ENCODE assay signal across 10 cellular contexts in the genomic region with DNA sequence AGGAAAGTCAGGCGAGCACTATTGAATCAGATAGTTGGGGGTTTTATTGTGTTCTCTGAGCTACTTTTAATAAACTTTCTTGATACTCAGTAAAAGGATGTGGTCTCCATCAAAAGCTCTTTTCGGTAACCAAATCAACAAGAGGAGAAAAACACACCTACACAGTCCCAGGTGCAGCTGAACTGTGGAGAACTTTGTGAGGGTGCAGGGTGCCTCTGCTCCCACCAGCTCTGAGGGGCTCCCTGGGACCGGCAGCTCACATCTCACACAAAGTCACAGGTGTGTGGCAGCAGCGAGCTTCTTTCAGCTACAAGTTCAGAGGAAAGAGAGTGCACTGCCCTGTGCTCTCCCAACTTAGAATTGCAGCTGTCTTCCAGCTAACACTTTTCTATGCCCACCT.
DNase-seq lines count a peak whose midpoint lies in the region; ATAC-seq lines count a peak whose summit lies in the region.
"Had no signal": no experiment of that assay in that cellular context is flagged by ENCODE, and none has a peak within 500 bp of the region (broad histone marks: within the 10 kb centered on the region; RNA-seq: fewer than 3 reads in every experiment).

No MANE protein-coding gene starts in this region.

- H3K27ac Mint-ChIP-seq in activated naive CD4-positive, alpha-beta T cell treated with anti-CD3 and anti-CD28 coated beads, Interleukin-2, amount 50 U/mL, for 72 hours, result peak overlapping the region; percentile 52 to 83

- peaks cover 26 to 45% of the 10 kb centered on the region in 2 donors for H3K36me3 Mint-ChIP-seq in activated naive CD4-positive, alpha-beta T cell treated with anti-CD3 and anti-CD28 coated beads, Interleukin-2, amount 50 U/mL, for 72 hours

- peak; percentile 33 to 39 for DNase-seq in activated CD4-positive, alpha-beta T cell treated with anti-CD3 and anti-CD28 coated beads for 24 hours (ENCODE audit: low read depth in 2 of 2)
- peak; percentile 56 for DNase-seq in activated naive CD4-positive, alpha-beta T cell treated with anti-CD3 and anti-CD28 coated beads, Interleukin-2, amount 50 U/mL, for 72 hours (ENCODE audit: low spot score in 2 of 2)
- DNase-seq in stimulated activated CD4-positive, alpha-beta T cell treated with anti-CD3 and anti-CD28 coated beads, TNF-alpha, amount 100 ng/mL, for 48 hours (ENCODE audit: low read depth in 3 of 3), result peak in 2 of 3 donors; percentile 50 to 64
- no peak for DNase-seq in DMS114 treated with DMSO at 0.1 percent for 48 hours (lab: John Stamatoyannopoulos, UW; ENCODE audit: unreplicated experiment)
- DNase-seq in cerebellum (ENCODE audit: low spot score), result no peak
- DNase-seq in islet precursor cell, result no peak
- DNase-seq: NCI-H446, psoas muscle had no signal

- peak; percentile 79 for ATAC-seq in GM18511 (IDR thresholded peaks at IDR 0.05; ENCODE audit: unreplicated experiment)
- ATAC-seq in activated naive CD4-positive, alpha-beta T cell treated with anti-CD3 and anti-CD28 coated beads, Interleukin-2, amount 50 U/mL, for 72 hours, result peak; percentile 79 to 97
- no peak for ATAC-seq in GM21723 (IDR thresholded peaks at IDR 0.05; ENCODE audit: unreplicated experiment)
- ATAC-seq: psoas muscle had no signal

- H3K9me3 Mint-ChIP-seq in activated naive CD4-positive, alpha-beta T cell treated with anti-CD3 and anti-CD28 coated beads, Interleukin-2, amount 50 U/mL, for 72 hours, result peaks cover 15 to 16% of the 10 kb centered on the region in 2 donors

Comparison
In these comparisons a context has a peak if more than half of its experiments do, and no peak if none do; other contexts are left out.
1. DNase-seq: peak in activated CD4-positive, alpha-beta T cell treated with anti-CD3 and anti-CD28 coated beads for 24 hours (2 of 2), activated naive CD4-positive, alpha-beta T cell treated with anti-CD3 and anti-CD28 coated beads, Interleukin-2, amount 50 U/mL, for 72 hours (2 of 2) and stimulated activated CD4-positive, alpha-beta T cell treated with anti-CD3 and anti-CD28 coated beads, TNF-alpha, amount 100 ng/mL, for 48 hours (2 of 3); none in DMS114 treated with DMSO at 0.1 percent for 48 hours (single experiment), cerebellum (single experiment) and islet precursor cell (single experiment).